Comparison of ENCODE assay signal across 15 cellular contexts in genomic region chr1:174988986-174989385, GRCh38. TPM values are rescaled to one million over a fixed set of nuclear protein-coding genes. Genes with fewer than 3 reads are reported as not detected.
A peak's percentile ranks its signal among the peaks of the same experiment; 100 is the strongest.
DNase-seq lines count a peak whose midpoint lies in the region; ATAC-seq and TF ChIP-seq lines count a peak whose summit lies in the region.
"Had no signal": no experiment of that assay in that cellular context is flagged by ENCODE, and none has a peak within 500 bp of the region (broad histone marks: within the 10 kb centered on the region; RNA-seq: fewer than 3 reads in every experiment).

No MANE protein-coding gene starts in this region.

- TF ChIP-seq CTCF in activated CD8-positive, alpha-beta T cell treated with anti-CD3 and anti-CD28 coated beads for 36 hours (IDR thresholded peaks at IDR 0.05) = no peak

- no peaks in the 10 kb centered on the region for H3F3A ChIP-seq in GM23248 (ENCODE audit: insufficient read depth)

- H3K36me3 Mint-ChIP-seq in activated CD8-positive, alpha-beta memory T cell treated with anti-CD3 and anti-CD28 coated beads, Interleukin-2, amount 10 ng/mL, durations not matched to agents 7 days and 5 days = peaks cover 24% of the 10 kb centered on the region
- peaks cover 19% of the 10 kb centered on the region for H3K36me3 Mint-ChIP-seq in activated CD8-positive, alpha-beta T cell treated with anti-CD3 and anti-CD28 coated beads for 36 hours (ENCODE audit: low read depth)

- H3K9me2 ChIP-seq in GM23248 (ENCODE audit: insufficient read depth) = no peaks in the 10 kb centered on the region

- H4K20me1 ChIP-seq in GM23248 (ENCODE audit: insufficient read depth) = no peaks in the 10 kb centered on the region

- POLR2A ChIA-PET in activated CD8-positive, alpha-beta T cell treated with anti-CD3 and anti-CD28 coated beads for 36 hours (lab: Charles Lee) = interaction anchor here (1.2 to 2.4 kb wide), 3 partner anchors 9 to 189 kb away, joined by 4 to 13 read pairs (median 6); no protein-coding TSS in a partner anchor

- peak overlapping the region; percentile 11 for H3K4me3 Mint-ChIP-seq in activated CD8-positive, alpha-beta memory T cell treated with anti-CD3 and anti-CD28 coated beads, Interleukin-2, amount 10 ng/mL, durations not matched to agents 7 days and 5 days
- peak overlapping the region; percentile 77 for H3K4me3 Mint-ChIP-seq in activated CD8-positive, alpha-beta T cell treated with anti-CD3 and anti-CD28 coated beads for 36 hours
- peak overlapping the region; percentile 46 to 50 for H3K4me3 Mint-ChIP-seq in stimulated activated naive CD8-positive, alpha-beta T cell treated with anti-CD3 and anti-CD28 coated beads, Interleukin-15, amount 100 ng/mL, for 72 hours

- H3K36me3 ChIP-seq in GM23248 (ENCODE audit: low read depth) = no peaks in the 10 kb centered on the region
- H3K36me3 ChIP-seq: breast epithelium, thoracic aorta had no signal

- H3K4me1 Mint-ChIP-seq in activated CD8-positive, alpha-beta memory T cell treated with anti-CD3 and anti-CD28 coated beads, Interleukin-2, amount 10 ng/mL, durations not matched to agents 7 days and 5 days = peaks cover 39% of the 10 kb centered on the region
- H3K4me1 Mint-ChIP-seq in activated CD8-positive, alpha-beta T cell treated with anti-CD3 and anti-CD28 coated beads for 36 hours (ENCODE audit: low read depth) = peaks cover 38% of the 10 kb centered on the region
- peaks cover 18% of the 10 kb centered on the region for H3K4me1 Mint-ChIP-seq in stimulated activated naive CD8-positive, alpha-beta T cell treated with anti-CD3 and anti-CD28 coated beads, Interleukin-15, amount 100 ng/mL, for 72 hours

- H3K27ac ChIP-seq in GM23248 = no peak overlapping the region

- H3K27ac Mint-ChIP-seq in activated CD8-positive, alpha-beta memory T cell treated with anti-CD3 and anti-CD28 coated beads, Interleukin-2, amount 10 ng/mL, durations not matched to agents 7 days and 5 days = peak overlapping the region; percentile 75
- H3K27ac Mint-ChIP-seq in activated CD8-positive, alpha-beta T cell treated with anti-CD3 and anti-CD28 coated beads for 36 hours = peak overlapping the region; percentile 88
- H3K27ac Mint-ChIP-seq in stimulated activated naive CD8-positive, alpha-beta T cell treated with anti-CD3 and anti-CD28 coated beads, Interleukin-15, amount 100 ng/mL, for 72 hours = peak overlapping the region in 1 of 2 donors; percentile 67

- H3K9ac ChIP-seq in GM23248 = no peak overlapping the region

- no peak overlapping the region for H3K4me3 ChIP-seq in GM23248
- H3K4me3 ChIP-seq: A549, skin epidermis had no signal

- no peaks in the 10 kb centered on the region for H3K9me3 ChIP-seq in GM23248 (ENCODE audit: low read depth)
- H3K9me3 ChIP-seq: A549, breast epithelium, neutrophil, thoracic aorta had no signal

- no peaks in the 10 kb centered on the region for H3K79me2 ChIP-seq in GM23248 (ENCODE audit: insufficient read depth)

- no peaks in the 10 kb centered on the region for H3K9me3 Mint-ChIP-seq in activated CD8-positive, alpha-beta memory T cell treated with anti-CD3 and anti-CD28 coated beads, Interleukin-2, amount 10 ng/mL, durations not matched to agents 7 days and 5 days (ENCODE audit: low read depth)
- H3K9me3 Mint-ChIP-seq in activated CD8-positive, alpha-beta T cell treated with anti-CD3 and anti-CD28 coated beads for 36 hours = no peaks in the 10 kb centered on the region
- H3K9me3 Mint-ChIP-seq in stimulated activated naive CD8-positive, alpha-beta T cell treated with anti-CD3 and anti-CD28 coated beads, Interleukin-15, amount 100 ng/mL, for 72 hours = no peaks in the 10 kb centered on the region

- H2AFZ ChIP-seq in GM23248 = peak overlapping the region; percentile 96

- no peak for ATAC-seq in activated CD8-positive, alpha-beta memory T cell treated with anti-CD3 and anti-CD28 coated beads, Interleukin-2, amount 10 ng/mL, durations not matched to agents 7 days and 5 days
- ATAC-seq in activated CD8-positive, alpha-beta T cell treated with anti-CD3 and anti-CD28 coated beads for 36 hours = peak; percentile 49
- ATAC-seq in stimulated activated naive CD8-positive, alpha-beta T cell treated with anti-CD3 and anti-CD28 coated beads, Interleukin-15, amount 100 ng/mL, for 72 hours = peak; percentile 83
- ATAC-seq: A549 had no signal

- CTCF ChIA-PET in activated CD8-positive, alpha-beta memory T cell treated with anti-CD3 and anti-CD28 coated beads, Interleukin-2, amount 10 ng/mL, durations not matched to agents 7 days and 5 days (lab: Charles Lee) = interaction anchor here (1.0 to 2.0 kb wide), 8 partner anchors 8 to 136 kb away, joined by 3 to 10 read pairs (median 4); partner anchors contain the start of gene MRPS14
- CTCF ChIA-PET in activated CD8-positive, alpha-beta T cell treated with anti-CD3 and anti-CD28 coated beads for 36 hours (lab: Charles Lee) = interaction anchor here (1.9 kb wide), 1 partner anchor 10 kb away, joined by 11 read pairs; no protein-coding TSS in a partner anchor

- H3K27me3 ChIP-seq in GM23248 (replicated peaks; ENCODE audit: insufficient read depth) = no peaks in the 10 kb centered on the region
- H3K27me3 ChIP-seq: breast epithelium, neutrophil had no signal

- intact Hi-C loops in activated CD8-positive, alpha-beta T cell treated with anti-CD3 and anti-CD28 coated beads for 36 hours (cut with micrococcal nuclease) = no loop called here

- in situ Hi-C loops in GM23248 (cut with MboI) = loop anchor here (25.0 kb wide), 1 partner anchor 727 kb away; no protein-coding TSS in a partner anchor
- in situ Hi-C loops in G401 (cut with HindIII; ENCODE audit: low sequenced_read_pairs) = no loop called here

- H3K4me1 ChIP-seq in GM23248 (ENCODE audit: insufficient read depth) = peaks cover 20% of the 10 kb centered on the region

- H3K4me2 ChIP-seq in GM23248 (ENCODE audit: unreplicated experiment) = no peak overlapping the region

- no peaks in the 10 kb centered on the region for H3K27me3 Mint-ChIP-seq in activated CD8-positive, alpha-beta memory T cell treated with anti-CD3 and anti-CD28 coated beads, Interleukin-2, amount 10 ng/mL, durations not matched to agents 7 days and 5 days
- no peaks in the 10 kb centered on the region for H3K27me3 Mint-ChIP-seq in activated CD8-positive, alpha-beta T cell treated with anti-CD3 and anti-CD28 coated beads for 36 hours
- no peaks in the 10 kb centered on the region for H3K27me3 Mint-ChIP-seq in stimulated activated naive CD8-positive, alpha-beta T cell treated with anti-CD3 and anti-CD28 coated beads, Interleukin-15, amount 100 ng/mL, for 72 hours

- 96 to 98% methylated on average over 3 of the region's 3 CpGs for WGBS in GM23248 (ENCODE audit: low coverage in 1 of 2, low lambda C conversion rate in 2 of 2, missing lambda C conversion rate in 2 of 2), 2 experiments

- DNase-seq in activated CD8-positive, alpha-beta memory T cell treated with anti-CD3 and anti-CD28 coated beads, Interleukin-2, amount 10 ng/mL, durations not matched to agents 7 days and 5 days = no peak
- DNase-seq in activated CD8-positive, alpha-beta memory T cell treated with anti-CD3 and anti-CD28 coated beads for 24 hours = no peak
- DNase-seq in GM23248 (no peak), G401 (ENCODE audit: low spot score) (no peak), CD1c-positive myeloid dendritic cell (ENCODE audit: extremely low spot score) (no peak), MV-4-11 (lab: John Stamatoyannopoulos, UW) (no peak)
- DNase-seq in activated CD8-positive, alpha-beta T cell treated with anti-CD3 and anti-CD28 coated beads for 36 hours = no peak
- DNase-seq in stimulated activated naive CD8-positive, alpha-beta T cell treated with anti-CD3 and anti-CD28 coated beads, Interleukin-15, amount 100 ng/mL, for 72 hours = no peak
- DNase-seq: NCI-H2081, SHP77 treated with DMSO at 0.1 percent for 48 hours had no signal

RNA-seq across cellular contexts. Expression of gene CACYBP, which starts 10.8 kb away (rescaled TPM):
- total RNA-seq in activated CD8-positive, alpha-beta memory T cell treated with anti-CD3 and anti-CD28 coated beads, Interleukin-2, amount 10 ng/mL, durations not matched to agents 7 days and 5 days = 100 to 1,000 TPM; 210 to 287 TPM
- total RNA-seq in GM23248 (2014; rRNA removed; shearing (Covaris generic)) = 71.3 and 84.8 TPM in 2 replicates
- 165 and 195 TPM in 2 replicates for polyA plus RNA-seq in GM23248 (2016; fragmentation: Nextera tagmentation; extraction: Ambion mirVana)
- total RNA-seq in activated CD8-positive, alpha-beta T cell treated with anti-CD3 and anti-CD28 coated beads for 36 hours = 100 to 1,000 TPM; 307 to 346 TPM
- 589 and 1,389 TPM in 2 replicates for total RNA-seq in G401 (2014; rRNA removed; shearing (Covaris generic))

RNA-seq across cellular contexts. Expression of gene MRPS14, which starts 34.2 kb away (rescaled TPM):
- 10 to 100 TPM; 33.5 to 40.4 TPM for total RNA-seq in activated CD8-positive, alpha-beta memory T cell treated with anti-CD3 and anti-CD28 coated beads, Interleukin-2, amount 10 ng/mL, durations not matched to agents 7 days and 5 days
- 7.5 and 19.6 TPM in 2 replicates for total RNA-seq in GM23248 (2014; rRNA removed; shearing (Covaris generic))
- polyA plus RNA-seq in GM23248 (2016; fragmentation: Nextera tagmentation; extraction: Ambion mirVana) = 62.7 and 63.7 TPM in 2 replicates
- total RNA-seq in activated CD8-positive, alpha-beta T cell treated with anti-CD3 and anti-CD28 coated beads for 36 hours = 10 to 100 TPM; 42.1 to 45.7 TPM
- 24.9 and 30.1 TPM in 2 replicates for total RNA-seq in G401 (2014; rRNA removed; shearing (Covaris generic))

Comparison
In these comparisons a context has a peak if more than half of its experiments do, and no peak if none do; other contexts are left out.
1. H3K4me3 Mint-ChIP-seq: peak in every context shown above with its lines; median percentile 77 in activated CD8-positive, alpha-beta T cell treated with anti-CD3 and anti-CD28 coated beads for 36 hours; 48 in stimulated activated naive CD8-positive, alpha-beta T cell treated with anti-CD3 and anti-CD28 coated beads, Interleukin-15, amount 100 ng/mL, for 72 hours; 11 in activated CD8-positive, alpha-beta memory T cell treated with anti-CD3 and anti-CD28 coated beads, Interleukin-2, amount 10 ng/mL, durations not matched to agents 7 days and 5 days.